ENCODE assay signal across 8 cellular contexts in genomic region chr15:43134157-43134637, GRCh38. TPM values are rescaled to one million over a fixed set of nuclear protein-coding genes. Genes with fewer than 3 reads are reported as not detected.
DNase-seq lines count a peak whose midpoint lies in the region; ATAC-seq, FAIRE-seq and TF ChIP-seq lines count a peak whose summit lies in the region.

No MANE protein-coding gene starts in this region.

- no peaks in the 10 kb centered on the region for H3K27me3 Mint-ChIP-seq in IgD-negative memory B cell

- peaks cover 23% of the 10 kb centered on the region for H3K79me2 ChIP-seq in GM12878 (ENCODE audit: control insufficient read depth, insufficient read depth, low read length)

- TF ChIP-seq RAD21 in GM12878 (IDR thresholded peaks at IDR 0.05; ENCODE audit: insufficient read depth, low read depth, low read length) = no peak

- H3K36me3 ChIP-seq in GM12878 (ENCODE audit: control insufficient read depth in 2 of 2, insufficient read depth in 2 of 2, low read length in 1 of 2) = peaks cover 8 to 10% of the 10 kb centered on the region in 2 experiments; a peak in 3 of 4 replicates
- peaks cover 28% of the 10 kb centered on the region for H3K36me3 ChIP-seq in suprapubic skin

- no peak for TF ChIP-seq POLR2A in GM12878 (IDR thresholded peaks at IDR 0.05; ENCODE audit: low read depth, low read length)
- no peak for TF ChIP-seq POLR2A in suprapubic skin (IDR thresholded peaks at IDR 0.05)

- no peak for TF ChIP-seq CTCF in GM12878 (IDR thresholded peaks at IDR 0.05 in 2 of 3, conservative IDR thresholded peaks at IDR 0.05 in 1 of 3; ENCODE audit: control insufficient read depth in 2 of 3, extremely low read depth in 1 of 3, insufficient read depth in 1 of 3, low read depth in 3 of 3, low read length in 3 of 3)
- no peak for TF ChIP-seq CTCF in suprapubic skin (IDR thresholded peaks at IDR 0.05)

- intact Hi-C loops in GM12878 (cut with micrococcal nuclease; ENCODE audit: unreplicated experiment) (loop anchor here (5.0 kb wide), 1 partner anchor 53 kb away; the partner anchor contains the start of gene CCNDBP1), left colon (cut with DNase I, micrococcal nuclease) (no loop called here)

- H3K27ac ChIP-seq in GM12878 (ENCODE audit: control insufficient read depth, insufficient read depth) (peak overlapping the region; percentile 84), suprapubic skin (peak overlapping the region; percentile 87)

- ATAC-seq in GM12878 = peak; percentile 45
- ATAC-seq in left colon = peak; percentile 3
- ATAC-seq in GM21367 (IDR thresholded peaks at IDR 0.05; ENCODE audit: unreplicated experiment) = no peak
- no peak for ATAC-seq in GM21447 (IDR thresholded peaks at IDR 0.05; ENCODE audit: unreplicated experiment)

- POLR2A ChIA-PET in GM12878 (lab: Charles Lee) = interaction anchor here (1.2 to 1.4 kb wide), 2 partner anchors 9 to 46 kb away, joined by 3 to 4 read pairs; no protein-coding TSS in a partner anchor

- peak overlapping the region; percentile 91 to 99 (median 93) for H3K4me3 Mint-ChIP-seq in IgD-negative memory B cell

- H3K9ac ChIP-seq in GM12878 (ENCODE audit: control insufficient read depth, insufficient read depth, low read length) = peak overlapping the region; percentile 66

- SMC1A ChIA-PET in GM12878 (lab: Charles Lee; ENCODE audit: uncharacterized antibody, unreplicated experiment) = interaction anchor here (1.4 to 2.9 kb wide), 3 partner anchors 10 to 28 kb away, joined by 4 to 9 read pairs (median 5); partner anchors contain the start of gene UBR1

- CTCF ChIA-PET in GM12878 (lab: Yijun Ruan, JAX) = no interaction called here

- H3K4me1 ChIP-seq in GM12878 (ENCODE audit: control insufficient read depth, insufficient read depth, low read length) (no peaks in the 10 kb centered on the region), suprapubic skin (peaks cover 17% of the 10 kb centered on the region)

- FAIRE-seq in GM12878 (lab: Jason Lieb, UNC) = peak; percentile 68

- H3K4me1 Mint-ChIP-seq in IgD-negative memory B cell = peaks cover 14 to 25% (median 18%) of the 10 kb centered on the region in 3 donors

- peak; percentile 44 for DNase-seq in NCI-H2171 treated with DMSO at 0.1 percent for 48 hours (lab: John Stamatoyannopoulos, UW)
- DNase-seq in NCI-H2171 (lab: John Stamatoyannopoulos, UW) = no peak
- no peak for DNase-seq in GM12878 (ENCODE audit: low read depth, low spot score)
- no peak for DNase-seq in left colon
- DNase-seq in suprapubic skin (ENCODE audit: low spot score in 2 of 2) = no peak

- peaks cover 6% of the 10 kb centered on the region for H3K36me3 Mint-ChIP-seq in IgD-negative memory B cell

- in situ Hi-C loops in GM12878 (cut with MboI) = no loop called here

- peak overlapping the region; percentile 69 for H3K4me2 ChIP-seq in GM12878 (ENCODE audit: control insufficient read depth, insufficient read depth)

- WGBS in GM12878 (ENCODE audit: insufficient coverage, insufficient replicate concordance, low lambda C conversion rate, missing lambda C conversion rate) = 1% methylated on average over 12 of the region's 12 CpGs
- 5% methylated on average over 12 of the region's 12 CpGs for WGBS in suprapubic skin

- BruUV-seq in GM12878 (replicated peaks; lab: Mats Ljungman, UMichigan) = no TSS peak

- no peaks in the 10 kb centered on the region; the same call in 2 of the 3 replicates for H3K9me3 ChIP-seq in GM12878 (replicated peaks; ENCODE audit: control insufficient read depth, insufficient read depth, low read length)
- H3K9me3 ChIP-seq in suprapubic skin = no peaks in the 10 kb centered on the region

- H4K20me1 ChIP-seq in GM12878 (ENCODE audit: control insufficient read depth, insufficient read depth) = no peaks in the 10 kb centered on the region

- no peak for TF ChIP-seq EP300 in GM12878 (IDR thresholded peaks at IDR 0.05; ENCODE audit: borderline replicate concordance in 1 of 2, control insufficient read depth in 1 of 2, low read depth in 2 of 2, low read length in 2 of 2)
- TF ChIP-seq EP300 in suprapubic skin (IDR thresholded peaks at IDR 0.05) = no peak

- H3K9me3 Mint-ChIP-seq in IgD-negative memory B cell = peaks cover 0 to 4% (median 2%) of the 10 kb centered on the region in 3 donors

- H3K4me3 ChIP-seq in GM12878 = peak overlapping the region; percentile 88
- peak overlapping the region; percentile 96 for H3K4me3 ChIP-seq in suprapubic skin

- peak overlapping the region; percentile 99 for H2AFZ ChIP-seq in GM12878 (ENCODE audit: control insufficient read depth, low read depth, low read length)

- peak overlapping the region; percentile 89 to 95 (median 93) for H3K27ac Mint-ChIP-seq in IgD-negative memory B cell

- H3K27me3 ChIP-seq in GM12878 (replicated peaks in 1 of 2; ENCODE audit: control insufficient read depth in 2 of 2, insufficient read depth in 2 of 2, low read length in 1 of 2) (no peaks in the 10 kb centered on the region), suprapubic skin (no peaks in the 10 kb centered on the region)

- RAD21 ChIA-PET in GM12878 (lab: Charles Lee; ENCODE audit: unreplicated experiment) = no interaction called here

TF ChIP-seq in GM12878, 131 proteins besides CTCF, POLR2A, EP300 and RAD21 (continues in another document):
- TF ChIP-seq NBN (IDR thresholded peaks at IDR 0.05) (peak; percentile 17; the same call in 1 of the 2 replicates), SUPT20H (IDR thresholded peaks at IDR 0.05; ENCODE audit: borderline replicate concordance, control insufficient read depth, low read depth, low read length) (no peak)

RNA-seq across cellular contexts. Expression of gene TMEM62, which starts 0.8 kb away (rescaled TPM):
- polyA plus RNA-seq in IgD-negative memory B cell (18.0 TPM), GM12878 (2011; rRNA removed) (15.7 and 19.1 TPM in 2 replicates), GM12878 (2014; fragmentation: Illumina TruSeq; extraction: Trizol) (19.1 and 20.3 TPM in 2 replicates), GM12878 (2014; fragmentation: Nextera tagmentation; extraction: Ambion mirVana) (1 to 10 TPM; 7.0 to 9.7 TPM), GM12878 (2014; rRNA removed) (14.1 and 15.6 TPM in 2 replicates), GM12878 (2016; fragmentation: Nextera tagmentation; extraction: Ambion mirVana) (10 to 100 TPM; 11.6 to 12.5 TPM)
- 116 and 118 TPM in 2 replicates for total RNA-seq in GM12878 (2013; cell fraction: nucleolus; rRNA removed)
- total RNA-seq in GM12878 (2014; rRNA removed) (26.6 and 26.8 TPM in 2 replicates), GM12878 (2014; rRNA removed; fragmentation: Illumina TruSeq; extraction: Trizol) (23.6 and 24.1 TPM in 2 replicates), GM12878 (2021) (15.8 and 18.3 TPM in 2 replicates), left colon (10 to 100 TPM; 37.9 to 48.9 TPM), suprapubic skin (10 to 100 TPM; 12.5 to 31.3 (median 20.3) TPM)
- polyA plus RNA-seq in GM12878 (2011; ENCODE audit: low read depth) = 9.0 TPM
- 8.2 and 10.7 TPM in 2 replicates for polyA plus RNA-seq in GM12878 (2011; cell fraction: cytosol; rRNA removed)
- polyA plus RNA-seq in GM12878 (2011; cell fraction: nucleus; rRNA removed) = 25.3 and 29.7 TPM in 2 replicates
- polyA plus RNA-seq in GM12878 (2012) = 7.7 and 12.4 TPM in 2 replicates
- 14.3 and 14.6 TPM in 2 replicates for polyA minus RNA-seq in GM12878 (2011; rRNA and poly(A)+ RNA removed)
- polyA minus RNA-seq in GM12878 (2011; cell fraction: cytosol; rRNA and poly(A)+ RNA removed) = 4.0 and 5.9 TPM in 2 replicates
- 16.1 and 34.2 TPM in 2 replicates for polyA minus RNA-seq in GM12878 (2011; cell fraction: nucleus; rRNA and poly(A)+ RNA removed)

RNA-seq across cellular contexts. Expression of gene UBR1, which starts 28.4 kb away (rescaled TPM):
- polyA plus RNA-seq in IgD-negative memory B cell = 14.2 TPM
- 132 and 148 TPM in 2 replicates for total RNA-seq in GM12878 (2013; cell fraction: nucleolus; rRNA removed)
- 17.9 and 20.8 TPM in 2 replicates for total RNA-seq in GM12878 (2014; rRNA removed)
- total RNA-seq in GM12878 (2014; rRNA removed; fragmentation: Illumina TruSeq; extraction: Trizol) = 25.5 and 27.5 TPM in 2 replicates
- 17.2 and 20.6 TPM in 2 replicates for total RNA-seq in GM12878 (2021)
- 8.3 TPM for polyA plus RNA-seq in GM12878 (2011; ENCODE audit: low read depth)
- polyA plus RNA-seq in GM12878 (2011; rRNA removed) = 15.4 and 21.8 TPM in 2 replicates
- polyA plus RNA-seq in GM12878 (2011; cell fraction: cytosol; rRNA removed) = 5.7 and 7.3 TPM in 2 replicates
- 10.7 and 11.8 TPM in 2 replicates for polyA plus RNA-seq in GM12878 (2011; cell fraction: nucleus; rRNA removed)
- polyA plus RNA-seq in GM12878 (2012) = 7.8 and 8.2 TPM in 2 replicates
- polyA plus RNA-seq in GM12878 (2014; fragmentation: Illumina TruSeq; extraction: Trizol) = 14.9 and 17.5 TPM in 2 replicates
- 1 to 10 TPM; 4.5 to 5.5 TPM for polyA plus RNA-seq in GM12878 (2014; fragmentation: Nextera tagmentation; extraction: Ambion mirVana)
- 9.3 and 9.7 TPM in 2 replicates for polyA plus RNA-seq in GM12878 (2014; rRNA removed)
- 10 to 100 TPM; 22.5 TPM for polyA plus RNA-seq in GM12878 (2016; fragmentation: Nextera tagmentation; extraction: Ambion mirVana)
- polyA minus RNA-seq in GM12878 (2011; rRNA and poly(A)+ RNA removed) = 24.8 and 37.7 TPM in 2 replicates
- polyA minus RNA-seq in GM12878 (2011; cell fraction: cytosol; rRNA and poly(A)+ RNA removed) = 13.4 and 13.5 TPM in 2 replicates
- 25.5 and 33.8 TPM in 2 replicates for polyA minus RNA-seq in GM12878 (2011; cell fraction: nucleus; rRNA and poly(A)+ RNA removed)
- 10 to 100 TPM; 23.9 to 30.9 TPM for total RNA-seq in left colon
- total RNA-seq in suprapubic skin = 10 to 100 TPM; 14.0 to 41.4 (median 19.2) TPM

RNA-seq across cellular contexts. Expression of gene CCNDBP1, which starts 51.0 kb away (rescaled TPM):
- polyA plus RNA-seq in IgD-negative memory B cell (189 TPM), GM12878 (2011; rRNA removed) (86.7 and 112 TPM in 2 replicates), GM12878 (2014; fragmentation: Illumina TruSeq; extraction: Trizol) (45.2 and 54.0 TPM in 2 replicates), GM12878 (2014; fragmentation: Nextera tagmentation; extraction: Ambion mirVana) (10 to 100 TPM; 30.1 to 39.2 TPM), GM12878 (2014; rRNA removed) (36.3 and 42.1 TPM in 2 replicates), GM12878 (2016; fragmentation: Nextera tagmentation; extraction: Ambion mirVana) (10 to 100 TPM; 61.0 to 68.8 TPM)
- total RNA-seq in GM12878 (2013; cell fraction: nucleolus; rRNA removed) = 63.6 and 64.7 TPM in 2 replicates
- total RNA-seq in GM12878 (2014; rRNA removed) (42.3 and 48.5 TPM in 2 replicates), GM12878 (2014; rRNA removed; fragmentation: Illumina TruSeq; extraction: Trizol) (40.8 and 41.4 TPM in 2 replicates), GM12878 (2021) (31.9 and 34.3 TPM in 2 replicates), left colon (10 to 100 TPM; 49.3 to 79.8 TPM), suprapubic skin (10 to 100 TPM; 55.9 to 93.7 (median 81.2) TPM)
- polyA plus RNA-seq in GM12878 (2011; ENCODE audit: low read depth) = 50.2 TPM
- polyA plus RNA-seq in GM12878 (2011; cell fraction: cytosol; rRNA removed) = 59.2 and 83.5 TPM in 2 replicates
- polyA plus RNA-seq in GM12878 (2011; cell fraction: nucleus; rRNA removed) = 66.1 and 66.6 TPM in 2 replicates
- 52.5 and 53.4 TPM in 2 replicates for polyA plus RNA-seq in GM12878 (2012)
- polyA minus RNA-seq in GM12878 (2011; rRNA and poly(A)+ RNA removed) = 40.1 and 44.5 TPM in 2 replicates
- polyA minus RNA-seq in GM12878 (2011; cell fraction: cytosol; rRNA and poly(A)+ RNA removed) = 14.1 and 14.4 TPM in 2 replicates
- 30.8 and 43.8 TPM in 2 replicates for polyA minus RNA-seq in GM12878 (2011; cell fraction: nucleus; rRNA and poly(A)+ RNA removed)

Comparison
In these comparisons a context has a peak if more than half of its experiments do, and no peak if none do; other contexts are left out.
1. ATAC-seq: peak in GM12878 (single experiment) and left colon (single experiment); none in GM21367 (single experiment) and GM21447 (single experiment).